8 cellular contexts compared by ENCODE assay signal in the genomic region with DNA sequence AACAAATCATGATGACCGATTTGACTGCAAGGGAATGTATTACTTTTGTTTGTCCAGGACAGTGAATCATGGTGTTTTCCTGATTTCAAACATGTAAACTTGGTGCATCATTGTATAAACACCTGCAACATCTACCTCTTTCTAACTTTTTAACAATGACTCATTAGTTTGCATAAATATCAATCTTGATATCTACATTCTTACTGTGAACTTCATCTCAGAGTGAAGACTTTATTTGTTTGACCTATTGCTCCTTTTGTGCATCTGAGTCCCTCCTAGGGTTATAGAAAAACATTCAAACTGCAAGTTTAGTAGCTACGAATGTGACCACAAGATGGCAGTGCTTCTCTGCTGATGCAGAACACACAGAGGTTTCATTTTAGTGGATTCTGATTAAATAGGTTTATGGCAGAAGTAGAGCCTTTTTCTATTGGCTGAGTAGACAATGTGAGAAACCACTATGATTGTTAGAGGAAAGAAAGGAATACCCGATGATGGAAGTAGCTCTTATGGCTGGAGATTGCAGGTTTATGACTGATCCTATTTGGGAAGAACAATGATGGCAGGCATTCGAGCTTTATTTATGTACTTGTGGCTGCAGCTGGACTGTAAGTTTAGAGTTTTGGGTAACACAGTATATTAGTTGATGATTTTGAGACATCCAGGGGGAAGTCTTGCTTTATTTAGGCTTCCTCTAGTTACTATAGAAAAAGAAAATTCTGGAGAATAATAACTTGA.
DNase-seq lines count a peak whose midpoint lies in the region; ATAC-seq and TF ChIP-seq lines count a peak whose summit lies in the region.

No MANE protein-coding gene starts in this region.

- WGBS in lung, 2 donors, result 16 to 17% methylated on average over 4 of the region's 4 CpGs

- TF ChIP-seq CTCF in VCaP (conservative IDR thresholded peaks at IDR 0.05), result peak; percentile 92
- peak; percentile 52 for TF ChIP-seq CTCF in lung (IDR thresholded peaks at IDR 0.05; ENCODE audit: control extremely low read depth, extremely low read depth)

- H3K4me2 ChIP-seq in BLaER1, result peak overlapping the region; percentile 16; the same call in 1 of the 2 replicates

- DNase-seq in M059J (ENCODE audit: low read depth) (peak; percentile 20), dedifferentiated amniotic fluid mesenchymal stem cell (ENCODE audit: extremely low spot score) (peak; percentile 25), lung (ENCODE audit: low spot score) (no peak)
- peak; percentile 44 for DNase-seq in stimulated activated naive CD4-positive, alpha-beta T cell treated with Interleukin-2 at 50 U/mL for 16 hours (lab: John Stamatoyannopoulos, UW)

- H3K36me3 ChIP-seq in BLaER1 (no peaks in the 10 kb centered on the region), lung (ENCODE audit: control insufficient read depth in 2 of 2, insufficient read depth in 2 of 2, low read length in 2 of 2) (no peaks in the 10 kb centered on the region)

- H3K4me3 ChIP-seq in BLaER1 (no peak overlapping the region), lung (no peak overlapping the region)

- H3K9me3 ChIP-seq in BLaER1 (no peaks in the 10 kb centered on the region), lung (ENCODE audit: control insufficient read depth in 2 of 2, insufficient read depth in 1 of 2, low read length in 1 of 2) (no peaks in the 10 kb centered on the region)

- no peak overlapping the region for H3K27ac ChIP-seq in BLaER1
- no peak overlapping the region for H3K27ac ChIP-seq in VCaP
- no peak overlapping the region for H3K27ac ChIP-seq in lung (ENCODE audit: low read depth in 1 of 2, low read length in 1 of 2)

- ATAC-seq in GM18909 (IDR thresholded peaks at IDR 0.05; ENCODE audit: poor library complexity, unreplicated experiment) (peak; percentile 64), lung (ENCODE audit: insufficient read depth, low FRiP score) (peak; percentile 48), GM19328 (IDR thresholded peaks at IDR 0.05; ENCODE audit: unreplicated experiment) (no peak)

- no peaks in the 10 kb centered on the region for H3K27me3 ChIP-seq in BLaER1
- no peaks in the 10 kb centered on the region for H3K27me3 ChIP-seq in lung (ENCODE audit: control insufficient read depth, insufficient read depth)

- H4K20me1 ChIP-seq in BLaER1, result no peaks in the 10 kb centered on the region

- H3K9ac ChIP-seq in BLaER1, result no peak overlapping the region

- H3K4me1 ChIP-seq in BLaER1 (peaks cover 6% of the 10 kb centered on the region), lung (ENCODE audit: control insufficient read depth in 2 of 2, insufficient read depth in 2 of 2, low read length in 2 of 2) (peaks cover 0 to 2% of the 10 kb centered on the region in 2 donors)
